8 cellular contexts compared by ENCODE assay signal in the genomic region with DNA sequence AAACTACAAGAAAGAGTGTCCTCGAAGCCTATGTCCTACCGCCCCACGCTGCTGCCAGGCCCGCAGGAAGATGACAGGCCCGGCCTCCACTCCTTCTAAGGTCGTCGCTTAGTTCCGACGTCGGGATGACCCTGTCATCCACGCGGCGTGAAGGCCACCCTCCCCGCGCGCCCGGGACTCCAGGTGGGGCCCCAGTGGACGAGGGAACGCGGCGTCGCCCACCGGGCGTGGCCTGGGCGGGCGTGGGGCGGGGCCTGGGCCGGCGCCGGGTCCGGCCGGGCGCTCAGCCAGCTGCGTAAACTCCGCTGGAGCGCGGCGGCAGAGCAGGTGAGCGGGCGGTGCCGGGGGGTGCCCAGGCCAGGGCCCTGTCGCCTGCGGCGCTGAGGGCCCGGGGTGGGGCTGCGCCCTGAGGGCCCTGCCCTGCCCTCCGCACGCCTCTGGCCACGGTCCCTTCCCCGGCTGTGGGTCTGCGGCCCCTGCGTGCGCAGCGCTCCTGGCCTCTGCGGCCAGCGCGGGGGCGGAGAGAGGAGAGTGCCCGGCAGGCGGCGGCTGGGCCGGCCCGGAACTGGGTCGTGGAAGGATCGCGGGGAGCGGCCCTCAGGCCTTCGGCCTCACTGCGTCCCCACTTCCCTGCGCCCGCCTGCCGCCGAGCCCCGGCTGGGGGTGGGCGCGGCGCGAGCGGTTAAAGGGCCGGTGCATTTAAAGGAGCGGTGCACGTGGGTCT. TPM values are rescaled to one million over a fixed set of nuclear protein-coding genes. Genes with fewer than 3 reads are reported as not detected.
A peak's percentile ranks its signal among the peaks of the same experiment; 100 is the strongest.
DNase-seq lines count a peak whose midpoint lies in the region; ATAC-seq and TF ChIP-seq lines count a peak whose summit lies in the region.

PSEN2 (plus strand) TSS at position 294 of the 724 bp plus-strand sequence. CDS start 11,292 bp downstream, outside the sequence.

- no peaks in the 10 kb centered on the region for H3K36me3 ChIP-seq in CD8-positive, alpha-beta memory T cell (ENCODE audit: insufficient read depth, low read length)
- H3K36me3 ChIP-seq in OCI-LY7 (ENCODE audit: insufficient read depth, low read length) (no peaks in the 10 kb centered on the region), fibroblast of lung (ENCODE audit: control insufficient read depth, insufficient read depth, low read length) (no peaks in the 10 kb centered on the region), stomach smooth muscle (ENCODE audit: control insufficient read depth in 2 of 2, insufficient read depth in 2 of 2, low read length in 2 of 2) (no peaks in the 10 kb centered on the region)

- DNase-seq in CD8-positive, alpha-beta memory T cell: peak; percentile 36 to 71 (median 56)
- peak; percentile 51 for DNase-seq in OCI-LY7 (ENCODE audit: low spot score)
- DNase-seq in activated T-helper 1 cell treated with anti-CD3 and anti-CD28 coated beads, Interleukin-2, amount 50 U/mL, for 16 hours (ENCODE audit: low read depth in 1 of 2, low spot score in 1 of 2): peak; percentile 17 to 42
- peak; percentile 27 to 54 for DNase-seq in fibroblast of lung (ENCODE audit: low read depth in 2 of 2)
- DNase-seq in naive thymus-derived CD8-positive, alpha-beta T cell: peak; percentile 14 to 72 (median 44)

- peak within 1 kb of the TSS; percentile 81 to 90 (median 87) for H3K4me3 Mint-ChIP-seq in CD8-positive, alpha-beta memory T cell
- H3K4me3 Mint-ChIP-seq in naive thymus-derived CD8-positive, alpha-beta T cell: peak within 1 kb of the TSS; percentile 79 to 90 (median 82)

- peak within 1 kb of the TSS; percentile 22 for H3K27ac ChIP-seq in CD8-positive, alpha-beta memory T cell (ENCODE audit: low read depth, low read length)
- no peak within 1 kb of the TSS for H3K27ac ChIP-seq in OCI-LY7 (ENCODE audit: low read depth, low read length, poor library complexity, severe bottlenecking)
- H3K27ac ChIP-seq in fibroblast of lung (ENCODE audit: insufficient read depth, low read length): peak within 1 kb of the TSS; percentile 57
- peak within 1 kb of the TSS; percentile 49 for H3K27ac ChIP-seq in stomach smooth muscle (ENCODE audit: low read length)

- no peaks in the 10 kb centered on the region for H3K9me3 Mint-ChIP-seq in CD8-positive, alpha-beta memory T cell
- no peaks in the 10 kb centered on the region for H3K9me3 Mint-ChIP-seq in naive thymus-derived CD8-positive, alpha-beta T cell

- H3K4me1 ChIP-seq in CD8-positive, alpha-beta memory T cell (ENCODE audit: insufficient read depth, low read length): peaks cover 4% of the 10 kb centered on the region
- H3K4me1 ChIP-seq in OCI-LY7 (ENCODE audit: insufficient read depth, low read length, poor library complexity, severe bottlenecking): peaks cover 6% of the 10 kb centered on the region
- H3K4me1 ChIP-seq in fibroblast of lung (ENCODE audit: control insufficient read depth, extremely low read depth, insufficient read depth, low read length): peaks cover 6% of the 10 kb centered on the region
- H3K4me1 ChIP-seq in stomach smooth muscle (ENCODE audit: control insufficient read depth, insufficient read depth, low read length): peaks cover 20% of the 10 kb centered on the region

- peak within 1 kb of the TSS in 7 of 8 donors; percentile 24 to 88 (median 80) for H3K27ac Mint-ChIP-seq in CD8-positive, alpha-beta memory T cell
- peak within 1 kb of the TSS in 8 of 10 donors; percentile 18 to 83 (median 46) for H3K27ac Mint-ChIP-seq in naive thymus-derived CD8-positive, alpha-beta T cell

- TF ChIP-seq CTCF in OCI-LY7 (conservative IDR thresholded peaks at IDR 0.05; ENCODE audit: low read length): no peak
- TF ChIP-seq CTCF in fibroblast of lung (conservative IDR thresholded peaks at IDR 0.05 in 1 of 2, IDR thresholded peaks at IDR 0.05 in 1 of 2; ENCODE audit: low read depth in 1 of 2, low read length in 2 of 2): peak in 1 of 2 donors; percentile 8

- CTCF ChIA-PET in CD8-positive, alpha-beta memory T cell (lab: Charles Lee): interaction anchor here (1.2 kb wide), 1 partner anchor 16 kb away, joined by 3 read pairs; no protein-coding TSS in a partner anchor
- CTCF ChIA-PET in OCI-LY7 (lab: Charles Lee; ENCODE audit: unreplicated experiment): no interaction called here

- ATAC-seq in GM19395 (IDR thresholded peaks at IDR 0.05; ENCODE audit: unreplicated experiment) (peak; percentile 90), HG03460 (IDR thresholded peaks at IDR 0.05; ENCODE audit: unreplicated experiment) (peak; percentile 92)
- peak; percentile 86 to 90 for ATAC-seq in naive thymus-derived CD8-positive, alpha-beta T cell

- POLR2A ChIA-PET in CD8-positive, alpha-beta memory T cell (lab: Charles Lee): interaction anchor here (0.7 kb wide), 1 partner anchor 12 kb away, joined by 8 read pairs; no protein-coding TSS in a partner anchor
- POLR2A ChIA-PET in OCI-LY7 (lab: Charles Lee): interaction anchor here (0.5 kb wide), 1 partner anchor 124 kb away, joined by 3 read pairs; no protein-coding TSS in a partner anchor
- POLR2A ChIA-PET in naive thymus-derived CD8-positive, alpha-beta T cell (lab: Charles Lee): interaction anchor here (1.1 to 1.7 kb wide), 2 partner anchors 12 to 69 kb away, joined by 5 to 6 read pairs; partner anchors contain the start of gene COQ8A

- BruUV-seq in OCI-LY7 (replicated peaks; lab: Mats Ljungman, UMichigan): no TSS peak

- H4K20me1 ChIP-seq in OCI-LY7 (ENCODE audit: insufficient read depth, low read length): no peaks in the 10 kb centered on the region
- no peaks in the 10 kb centered on the region for H4K20me1 ChIP-seq in fibroblast of lung (ENCODE audit: control insufficient read depth, extremely low read depth, insufficient read depth, low read length)

- peaks cover 14 to 22% of the 10 kb centered on the region in 2 donors for H3K27me3 Mint-ChIP-seq in CD8-positive, alpha-beta memory T cell
- H3K27me3 Mint-ChIP-seq in naive thymus-derived CD8-positive, alpha-beta T cell: peaks cover 2 to 8% (median 7%) of the 10 kb centered on the region in 5 donors

- peak within 1 kb of the TSS; percentile 68 for H3K4me2 ChIP-seq in OCI-LY7 (ENCODE audit: low read length)
- peak within 1 kb of the TSS; percentile 94 for H3K4me2 ChIP-seq in fibroblast of lung (ENCODE audit: extremely low read depth, insufficient read depth, low read length)

- no peaks in the 10 kb centered on the region for H3K9me2 ChIP-seq in OCI-LY7 (ENCODE audit: insufficient read depth, low read length)

- H2AFZ ChIP-seq in OCI-LY7 (ENCODE audit: low read length) (peak within 1 kb of the TSS; percentile 53; the same call in 1 of the 2 replicates), fibroblast of lung (ENCODE audit: low read length) (peak within 1 kb of the TSS; percentile 83)

- no peaks in the 10 kb centered on the region for H3K27me3 ChIP-seq in CD8-positive, alpha-beta memory T cell (ENCODE audit: insufficient read depth, low read length, poor library complexity, severe bottlenecking)
- H3K27me3 ChIP-seq in fibroblast of lung (ENCODE audit: control insufficient read depth, insufficient read depth, low read length) (no peaks in the 10 kb centered on the region), stomach smooth muscle (ENCODE audit: control insufficient read depth in 1 of 2, insufficient read depth in 2 of 2, low read length in 2 of 2) (no peaks in the 10 kb centered on the region)

- intact Hi-C loops in OCI-LY7 (cut with micrococcal nuclease; ENCODE audit: unreplicated experiment): no loop called here

- H3K4me1 Mint-ChIP-seq in CD8-positive, alpha-beta memory T cell: peaks cover 14 to 32% (median 25%) of the 10 kb centered on the region in 3 donors
- peaks cover 5 to 19% (median 13%) of the 10 kb centered on the region in 4 donors for H3K4me1 Mint-ChIP-seq in naive thymus-derived CD8-positive, alpha-beta T cell

- H3K9ac ChIP-seq in fibroblast of lung (ENCODE audit: insufficient read depth, low read length) (peak within 1 kb of the TSS; percentile 74), stomach smooth muscle (ENCODE audit: low read length in 2 of 2) (peak within 1 kb of the TSS; percentile 65 to 80)

- peaks cover 0 to 5% (median 0%) of the 10 kb centered on the region in 3 donors for H3K36me3 Mint-ChIP-seq in CD8-positive, alpha-beta memory T cell
- H3K36me3 Mint-ChIP-seq in naive thymus-derived CD8-positive, alpha-beta T cell: no peaks in the 10 kb centered on the region

- no peaks in the 10 kb centered on the region for H3K9me3 ChIP-seq in CD8-positive, alpha-beta memory T cell (ENCODE audit: low read length)
- no peaks in the 10 kb centered on the region for H3K9me3 ChIP-seq in OCI-LY7 (ENCODE audit: low read length)
- no peaks in the 10 kb centered on the region for H3K9me3 ChIP-seq in fibroblast of lung (ENCODE audit: control insufficient read depth, insufficient read depth, low read depth, low read length)
- H3K9me3 ChIP-seq in stomach smooth muscle (ENCODE audit: control insufficient read depth in 2 of 2, low read length in 2 of 2): no peaks in the 10 kb centered on the region

- peak within 1 kb of the TSS; percentile 40 for H3K4me3 ChIP-seq in CD8-positive, alpha-beta memory T cell (ENCODE audit: low read length)
- H3K4me3 ChIP-seq in OCI-LY7 (ENCODE audit: low read depth, low read length, poor library complexity, severe bottlenecking): peak within 1 kb of the TSS; percentile 54
- peak within 1 kb of the TSS; percentile 53 to 84 (median 70) for H3K4me3 ChIP-seq in fibroblast of lung (replicated peaks in 1 of 4; ENCODE audit: control extremely low read depth in 1 of 4, insufficient read depth in 1 of 4, low read depth in 3 of 4, low read length in 4 of 4)
- peak within 1 kb of the TSS; percentile 66 to 79 for H3K4me3 ChIP-seq in stomach smooth muscle (ENCODE audit: low read length in 2 of 2)

- H3K79me2 ChIP-seq in OCI-LY7 (ENCODE audit: insufficient read depth, low read depth, low read length): no peaks in the 10 kb centered on the region
- H3K79me2 ChIP-seq in fibroblast of lung (ENCODE audit: control insufficient read depth, insufficient read depth, low read length): peaks cover 5% of the 10 kb centered on the region

RNA-seq across cellular contexts. Expression of gene PSEN2, which starts in this region (rescaled TPM):
- 10 to 100 TPM; 10.2 to 10.5 TPM for total RNA-seq in CD8-positive, alpha-beta memory T cell
- 9.8 TPM for polyA plus RNA-seq in CD8-positive, alpha-beta memory T cell
- total RNA-seq in OCI-LY7 (2014; rRNA removed; shearing (Covaris generic)): 1.2 and 1.7 TPM in 2 replicates
- total RNA-seq in OCI-LY7 (2022) (0.48 TPM in 1 of 2 replicates, not detected in the other), fibroblast of lung (22.9 and 41.8 TPM in 2 replicates)
- polyA plus RNA-seq in fibroblast of lung: 19.5 and 22.1 TPM in 2 replicates
- 17.5 and 19.8 TPM in 2 replicates for polyA plus RNA-seq in fibroblast of lung (2012)
- 33.5 and 50.6 TPM in 2 replicates for polyA minus RNA-seq in fibroblast of lung (ENCODE audit: low replicate concordance)
- total RNA-seq in naive thymus-derived CD8-positive, alpha-beta T cell: 1 to 10 TPM; 3.7 to 3.9 TPM
- 1 to 10 TPM; 1.5 to 3.8 (median 2.5) TPM for polyA plus RNA-seq in naive thymus-derived CD8-positive, alpha-beta T cell
